Comparison of ENCODE assay signal across 2 cellular contexts in genomic region chr2:88000474-88000873, GRCh38. TPM values are rescaled to one million over a fixed set of nuclear protein-coding genes. Genes with fewer than 3 reads are reported as not detected.
"Had no signal": no experiment of that assay in that cellular context is flagged by ENCODE, and none has a peak within 500 bp of the region (broad histone marks: within the 10 kb centered on the region; RNA-seq: fewer than 3 reads in every experiment).

No MANE protein-coding gene starts in this region.

RNA-seq across cellular contexts. Expression of gene RNU2-63P, which starts 15.9 kb away (rescaled TPM):
- total RNA-seq: LHCN-M2, M059J had no signal
